Comparison of ENCODE assay signal across 1 cellular context in genomic region chr1:89870998-89871397, GRCh38.
TF ChIP-seq lines count a peak whose summit lies in the region.

No MANE protein-coding gene starts in this region.

TF ChIP-seq in HepG2, 621 proteins besides CTCF, POLR2A, EP300 and RAD21 (continued from another document and continues in another):
- TF ChIP-seq KIAA2018 (CRISPR knock-in tag; IDR thresholded peaks at IDR 0.05; ENCODE audit: borderline replicate concordance) (no peak), FOXO4 (CRISPR knock-in tag; conservative IDR thresholded peaks at IDR 0.05) (no peak), SOX5 (CRISPR knock-in tag; IDR thresholded peaks at IDR 0.05; ENCODE audit: borderline replicate concordance) (peak; percentile 79; the same call in 1 of the 2 replicates), HDAC6 (IDR thresholded peaks at IDR 0.05; ENCODE audit: low read depth, low read length) (no peak), CBFB (CRISPR knock-in tag; IDR thresholded peaks at IDR 0.05) (peak; percentile 98), ZZZ3 (CRISPR knock-in tag; IDR thresholded peaks at IDR 0.05; ENCODE audit: borderline replicate concordance) (no peak), ZNF672 (CRISPR knock-in tag; IDR thresholded peaks at IDR 0.05) (no peak), NCOR1 (IDR thresholded peaks at IDR 0.05; ENCODE audit: borderline replicate concordance, low read length) (peak; percentile 53; the same call in 1 of the 2 replicates), RARA (CRISPR knock-in tag; IDR thresholded peaks at IDR 0.05) (peak; percentile 36), NR2F2 (IDR thresholded peaks at IDR 0.05; ENCODE audit: borderline replicate concordance, low read depth) (peak; percentile 90), HOMEZ (CRISPR knock-in tag; IDR thresholded peaks at IDR 0.05; ENCODE audit: low read depth) (0 out of 2 replicates have a peak, but pooled peaks have one; percentile 9), FOXA3 (CRISPR knock-in tag; IDR thresholded peaks at IDR 0.05) (peak; percentile 76), ZNF644 (CRISPR knock-in tag; IDR thresholded peaks at IDR 0.05; ENCODE audit: low read depth) (no peak), SP140L (CRISPR knock-in tag; IDR thresholded peaks at IDR 0.05; ENCODE audit: borderline replicate concordance) (no peak), PRDM15 (CRISPR knock-in tag; IDR thresholded peaks at IDR 0.05) (no peak), MYPOP (CRISPR knock-in tag; IDR thresholded peaks at IDR 0.05) (no peak; the same call in 1 of the 2 replicates), ATF1 (CRISPR knock-in tag; IDR thresholded peaks at IDR 0.05) (peak; percentile 44; the same call in 1 of the 2 replicates), THAP11 (CRISPR knock-in tag; IDR thresholded peaks at IDR 0.05) (0 out of 2 replicates have a peak, but pooled peaks have one; percentile 21), MAZ (IDR thresholded peaks at IDR 0.05; ENCODE audit: borderline replicate concordance, low read depth, low read length) (no peak), MAZ (CRISPR knock-in tag; IDR thresholded peaks at IDR 0.05; ENCODE audit: low read depth) (no peak), RERE (CRISPR knock-in tag; IDR thresholded peaks at IDR 0.05; ENCODE audit: low read depth) (0 out of 2 replicates have a peak, but pooled peaks have one; percentile 46), ZFP41 (CRISPR knock-in tag; IDR thresholded peaks at IDR 0.05; ENCODE audit: borderline replicate concordance) (no peak), ZNF512 (CRISPR knock-in tag; IDR thresholded peaks at IDR 0.05) (no peak), ASH2L (IDR thresholded peaks at IDR 0.05; ENCODE audit: insufficient read length, low read depth, low read length) (peak; percentile 31), ZNF792 (CRISPR knock-in tag; IDR thresholded peaks at IDR 0.05) (peak; percentile 55; the same call in 1 of the 2 replicates), HES4 (CRISPR knock-in tag; IDR thresholded peaks at IDR 0.05; ENCODE audit: borderline replicate concordance) (no peak), ZNF101 (CRISPR knock-in tag; IDR thresholded peaks at IDR 0.05; ENCODE audit: borderline replicate concordance, low read depth) (no peak)
